In genomic region chr1:153494976-153495535, GRCh38 we compare ENCODE assay signal across 1 cellular context.
A peak's percentile ranks its signal among the peaks of the same experiment; 100 is the strongest.
TF ChIP-seq lines count a peak whose summit lies in the region.

No MANE protein-coding gene starts in this region.

TF ChIP-seq in IMR-90, 13 proteins besides CTCF, POLR2A, EP300 and RAD21:
- TF ChIP-seq SMC3 (IDR thresholded peaks at IDR 0.05; ENCODE audit: low read depth, low read length) (peak; percentile 91), CHD1 (IDR thresholded peaks at IDR 0.05; ENCODE audit: low read depth, low read length) (no peak)
